In genomic region chr15:93543093-93543492, GRCh38 we compare ENCODE assay signal across 30 cellular contexts.
A peak's percentile ranks its signal among the peaks of the same experiment; 100 is the strongest.
DNase-seq lines count a peak whose midpoint lies in the region; ATAC-seq, FAIRE-seq and TF ChIP-seq lines count a peak whose summit lies in the region.
"Had no signal": no experiment of that assay in that cellular context is flagged by ENCODE, and none has a peak within 500 bp of the region (broad histone marks: within the 10 kb centered on the region; RNA-seq: fewer than 3 reads in every experiment).

No MANE protein-coding gene starts in this region.

- TF ChIP-seq POLR2A in HepG2 (IDR thresholded peaks at IDR 0.05; ENCODE audit: insufficient read depth in 1 of 2, low read depth in 2 of 2, low read length in 2 of 2) (no peak), right lobe of liver (IDR thresholded peaks at IDR 0.05) (no peak)

- BruUV-seq in HepG2 (replicated peaks; lab: Mats Ljungman, UMichigan), result no TSS peak

- POLR2A ChIA-PET in HepG2 (lab: Yijun Ruan, JAX), result no interaction called here
- POLR2A ChIA-PET in HEK293 (lab: Yijun Ruan, JAX), result no interaction called here

- TF ChIP-seq CTCF in HepG2 (CRISPR knock-in tag; IDR thresholded peaks at IDR 0.05) (no peak), right lobe of liver (IDR thresholded peaks at IDR 0.05) (no peak), HEK293 (tag by site-specific recombination; IDR thresholded peaks at IDR 0.05) (no peak)

- peaks cover 7% of the 10 kb centered on the region; the same call in 1 of the 2 replicates for H3K9me3 ChIP-seq in HepG2 (ENCODE audit: low read length)
- no peaks in the 10 kb centered on the region for H3K9me3 ChIP-seq in right lobe of liver
- H3K9me3 ChIP-seq in HEK293 (ENCODE audit: control insufficient read depth, insufficient read depth, low read depth, low read length), result no peaks in the 10 kb centered on the region; the same call in 1 of the 2 replicates
- H3K9me3 ChIP-seq: A549, BE2C, Caco-2 had no signal

- no peaks in the 10 kb centered on the region; a peak in 1 of 5 replicates for H3K27me3 ChIP-seq in HepG2 (ENCODE audit: control insufficient read depth in 1 of 2, insufficient read depth in 2 of 2, low read length in 2 of 2)
- H3K27me3 ChIP-seq in right lobe of liver, result no peaks in the 10 kb centered on the region
- H3K27me3 ChIP-seq: BE2C; BLaER1; BLaER1 treated with 17β-estradiol and CSF1 and Interleukin-3, amounts not matched to agents 10 nM and 100 nM had no signal

- no peaks in the 10 kb centered on the region for H3K4me1 ChIP-seq in HepG2 (ENCODE audit: insufficient read depth, low read length)
- no peaks in the 10 kb centered on the region for H3K4me1 ChIP-seq in right lobe of liver
- no peaks in the 10 kb centered on the region for H3K4me1 ChIP-seq in HEK293 (ENCODE audit: control insufficient read depth, insufficient read depth, low read length)
- H3K4me1 ChIP-seq: A549; BE2C; BLaER1; BLaER1 treated with 17β-estradiol and CSF1 and Interleukin-3, amounts not matched to agents 10 nM and 100 nM; Caco-2 had no signal

- no peak for ATAC-seq in HepG2
- no peak for ATAC-seq in right lobe of liver
- ATAC-seq: A549; CD8-positive, alpha-beta T cell had no signal

- H3K9ac ChIP-seq in HepG2 (ENCODE audit: insufficient read depth, low read depth, low read length), result no peak overlapping the region
- H3K9ac ChIP-seq: BLaER1; BLaER1 treated with 17β-estradiol and CSF1 and Interleukin-3, amounts not matched to agents 10 nM and 100 nM had no signal

- FAIRE-seq in HepG2 (lab: Jason Lieb, UNC), result no peak
- FAIRE-seq: A204.1, A549, D721Med had no signal

- TF ChIP-seq RAD21 in HepG2 (CRISPR knock-in tag; IDR thresholded peaks at IDR 0.05), result no peak

- in situ Hi-C loops in HepG2 (cut with HindIII; ENCODE audit: extremely low pct_ligation_motif_present, low pct_unique_long_range_greater_than_20kb), result no loop called here

- no peak overlapping the region for H2AFZ ChIP-seq in HepG2 (ENCODE audit: low read length)

- no peaks in the 10 kb centered on the region for H3K36me3 ChIP-seq in HepG2 (replicated peaks in 1 of 2; ENCODE audit: control insufficient read depth in 1 of 2, insufficient read depth in 2 of 2, low read length in 2 of 2)
- H3K36me3 ChIP-seq in right lobe of liver, result no peaks in the 10 kb centered on the region
- H3K36me3 ChIP-seq in HEK293 (ENCODE audit: control insufficient read depth in 2 of 2, insufficient read depth in 1 of 2, low read length in 2 of 2), result no peaks in the 10 kb centered on the region
- H3K36me3 ChIP-seq: BE2C; BLaER1; BLaER1 treated with 17β-estradiol and CSF1 and Interleukin-3, amounts not matched to agents 10 nM and 100 nM had no signal

- 2% methylated on average over 3 of the region's 3 CpGs for WGBS in HepG2 (ENCODE audit: low lambda C conversion rate)
- 34% methylated on average over 3 of the region's 3 CpGs for WGBS in right lobe of liver (ENCODE audit: insufficient coverage, low coverage, low lambda C conversion rate, missing lambda C conversion rate)

- TF ChIP-seq EP300 in HepG2 (IDR thresholded peaks at IDR 0.05; ENCODE audit: low read depth in 2 of 2, low read length in 2 of 2) (no peak), HepG2 (CRISPR knock-in tag; IDR thresholded peaks at IDR 0.05; ENCODE audit: borderline replicate concordance) (no peak)

- H3K4me3 ChIP-seq in HepG2 (replicated peaks in 1 of 3; ENCODE audit: insufficient read depth in 1 of 3, low read depth in 2 of 3, low read length in 3 of 3), result no peak overlapping the region
- H3K4me3 ChIP-seq in right lobe of liver, result no peak overlapping the region
- no peak overlapping the region for H3K4me3 ChIP-seq in HEK293 (ENCODE audit: low read depth, low read length)
- H3K4me3 ChIP-seq: A549; BLaER1; BLaER1 treated with 17β-estradiol and CSF1 and Interleukin-3, amounts not matched to agents 10 nM and 100 nM had no signal

- no peak overlapping the region for H3K27ac ChIP-seq in HepG2 (ENCODE audit: extremely low read length, insufficient read depth, low read length)
- H3K27ac ChIP-seq in right lobe of liver, result no peak overlapping the region
- no peak overlapping the region for H3K27ac ChIP-seq in HEK293 (ENCODE audit: extremely low read depth, low read depth, low read length)
- H3K27ac ChIP-seq: 22Rv1; A549; BLaER1; BLaER1 treated with 17β-estradiol and CSF1 and Interleukin-3, amounts not matched to agents 10 nM and 100 nM; C4-2B had no signal

- CTCF ChIA-PET in HepG2 (lab: Yijun Ruan, JAX; ENCODE audit: low intra/inter-chr PET ratio, low total read pairs), result no interaction called here
- CTCF ChIA-PET in HEK293 (lab: Yijun Ruan, JAX), result no interaction called here

- DNase-seq in HepG2 (ENCODE audit: low spot score), result no peak
- DNase-seq in right lobe of liver, result no peak
- no peak for DNase-seq in OCI-M1 (lab: John Stamatoyannopoulos, UW)
- DNase-seq: 8988T; ACHN; AML-193; BE2C; C1 segment of cervical spinal cord; Caco-2; Calu3; CD4-positive, alpha-beta memory T cell; CD4-positive, alpha-beta T cell; CD4-positive, CD25-positive, alpha-beta regulatory T cell; CD8-positive, alpha-beta memory T cell; CD8-positive, alpha-beta T cell; COR-L47; DMS 273 treated with DMSO at 0.1 percent for 48 hours; DMS153; DMS79; DMS79 treated with DMSO at 0.1 percent for 48 hours; DND-41; EL had no signal

- H4K20me1 ChIP-seq in HepG2 (ENCODE audit: insufficient read depth, low read length), result no peaks in the 10 kb centered on the region
- H4K20me1 ChIP-seq: BLaER1; BLaER1 treated with 17β-estradiol and CSF1 and Interleukin-3, amounts not matched to agents 10 nM and 100 nM had no signal

- H3K79me2 ChIP-seq in HepG2 (ENCODE audit: insufficient read depth, low read length), result no peaks in the 10 kb centered on the region

- H3K4me2 ChIP-seq in HepG2 (ENCODE audit: low read depth, low read length), result no peak overlapping the region
- H3K4me2 ChIP-seq: A549; BLaER1; BLaER1 treated with 17β-estradiol and CSF1 and Interleukin-3, amounts not matched to agents 10 nM and 100 nM had no signal

- intact Hi-C loops in HepG2 (cut with micrococcal nuclease; ENCODE audit: unreplicated experiment) (no loop called here), right lobe of liver (cut with DNase I) (no loop called here)

TF ChIP-seq in HepG2, 621 proteins besides CTCF, POLR2A, EP300 and RAD21:
- TF ChIP-seq, protein P1, sequence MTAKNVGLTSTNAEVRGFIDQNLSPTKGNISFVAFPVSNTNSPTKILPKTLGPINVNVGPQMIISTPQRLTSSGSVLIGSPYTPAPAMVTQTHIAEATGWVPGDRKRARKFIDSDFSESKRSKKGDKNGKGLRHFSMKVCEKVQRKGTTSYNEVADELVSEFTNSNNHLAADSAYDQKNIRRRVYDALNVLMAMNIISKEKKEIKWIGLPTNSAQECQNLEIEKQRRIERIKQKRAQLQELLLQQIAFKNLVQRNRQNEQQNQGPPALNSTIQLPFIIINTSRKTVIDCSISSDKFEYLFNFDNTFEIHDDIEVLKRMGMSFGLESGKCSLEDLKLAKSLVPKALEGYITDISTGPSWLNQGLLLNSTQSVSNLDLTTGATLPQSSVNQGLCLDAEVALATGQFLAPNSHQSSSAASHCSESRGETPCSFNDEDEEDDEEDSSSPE (CRISPR knock-in tag; IDR thresholded peaks at IDR 0.05), result no peak
- TF ChIP-seq SP1 (IDR thresholded peaks at IDR 0.05) (no peak), SP1 (CRISPR knock-in tag; IDR thresholded peaks at IDR 0.05) (no peak), CREB1 (IDR thresholded peaks at IDR 0.05) (peak; percentile 95), CREB1 (CRISPR knock-in tag; IDR thresholded peaks at IDR 0.05) (no peak), ATF7 (IDR thresholded peaks at IDR 0.05) (peak; percentile 96), ATF7 (CRISPR knock-in tag; IDR thresholded peaks at IDR 0.05) (no peak)

TF ChIP-seq in HEK293, 187 proteins besides CTCF, POLR2A, EP300 and RAD21:
- TF ChIP-seq ATF2 (tag by site-specific recombination; IDR thresholded peaks at IDR 0.05; ENCODE audit: low read depth), result peak; percentile 55; the same call in 1 of the 2 replicates
- no peak for TF ChIP-seq MZF1 (tag by site-specific recombination; IDR thresholded peaks at IDR 0.05; ENCODE audit: borderline replicate concordance)
- no peak for TF ChIP-seq SCRT1 (tag by site-specific recombination; IDR thresholded peaks at IDR 0.05; ENCODE audit: borderline replicate concordance)
- TF ChIP-seq, protein P2, sequence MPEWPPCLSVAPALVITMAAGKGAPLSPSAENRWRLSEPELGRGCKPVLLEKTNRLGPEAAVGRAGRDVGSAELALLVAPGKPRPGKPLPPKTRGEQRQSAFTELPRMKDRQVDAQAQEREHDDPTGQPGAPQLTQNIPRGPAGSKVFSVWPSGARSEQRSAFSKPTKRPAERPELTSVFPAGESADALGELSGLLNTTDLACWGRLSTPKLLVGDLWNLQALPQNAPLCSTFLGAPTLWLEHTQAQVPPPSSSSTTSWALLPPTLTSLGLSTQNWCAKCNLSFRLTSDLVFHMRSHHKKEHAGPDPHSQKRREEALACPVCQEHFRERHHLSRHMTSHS (tag by site-specific recombination; IDR thresholded peaks at IDR 0.05), result no peak
- TF ChIP-seq ZNF10 (tag by site-specific recombination; IDR thresholded peaks at IDR 0.05), result no peak
- TF ChIP-seq, protein P3, sequence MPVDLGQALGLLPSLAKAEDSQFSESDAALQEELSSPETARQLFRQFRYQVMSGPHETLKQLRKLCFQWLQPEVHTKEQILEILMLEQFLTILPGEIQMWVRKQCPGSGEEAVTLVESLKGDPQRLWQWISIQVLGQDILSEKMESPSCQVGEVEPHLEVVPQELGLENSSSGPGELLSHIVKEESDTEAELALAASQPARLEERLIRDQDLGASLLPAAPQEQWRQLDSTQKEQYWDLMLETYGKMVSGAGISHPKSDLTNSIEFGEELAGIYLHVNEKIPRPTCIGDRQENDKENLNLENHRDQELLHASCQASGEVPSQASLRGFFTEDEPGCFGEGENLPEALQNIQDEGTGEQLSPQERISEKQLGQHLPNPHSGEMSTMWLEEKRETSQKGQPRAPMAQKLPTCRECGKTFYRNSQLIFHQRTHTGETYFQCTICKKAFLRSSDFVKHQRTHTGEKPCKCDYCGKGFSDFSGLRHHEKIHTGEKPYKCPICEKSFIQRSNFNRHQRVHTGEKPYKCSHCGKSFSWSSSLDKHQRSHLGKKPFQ (tag by site-specific recombination; IDR thresholded peaks at IDR 0.05), result no peak
- TF ChIP-seq TCF7L2 (IDR thresholded peaks at IDR 0.05; ENCODE audit: borderline replicate concordance, low read depth, low read length), result no peak
- TF ChIP-seq ZNF677 (tag by site-specific recombination; IDR thresholded peaks at IDR 0.05), result no peak

Comparison
In these comparisons a context has a peak if more than half of its experiments do, and no peak if none do; other contexts are left out.
1. Of the 63 proteins assayed by ChIP-seq in both HepG2 and HEK293: peak only in HepG2: none; only in HEK293: ATF2; in both: none; in neither: 62.